8 cellular contexts compared by ENCODE assay signal in the genomic region with DNA sequence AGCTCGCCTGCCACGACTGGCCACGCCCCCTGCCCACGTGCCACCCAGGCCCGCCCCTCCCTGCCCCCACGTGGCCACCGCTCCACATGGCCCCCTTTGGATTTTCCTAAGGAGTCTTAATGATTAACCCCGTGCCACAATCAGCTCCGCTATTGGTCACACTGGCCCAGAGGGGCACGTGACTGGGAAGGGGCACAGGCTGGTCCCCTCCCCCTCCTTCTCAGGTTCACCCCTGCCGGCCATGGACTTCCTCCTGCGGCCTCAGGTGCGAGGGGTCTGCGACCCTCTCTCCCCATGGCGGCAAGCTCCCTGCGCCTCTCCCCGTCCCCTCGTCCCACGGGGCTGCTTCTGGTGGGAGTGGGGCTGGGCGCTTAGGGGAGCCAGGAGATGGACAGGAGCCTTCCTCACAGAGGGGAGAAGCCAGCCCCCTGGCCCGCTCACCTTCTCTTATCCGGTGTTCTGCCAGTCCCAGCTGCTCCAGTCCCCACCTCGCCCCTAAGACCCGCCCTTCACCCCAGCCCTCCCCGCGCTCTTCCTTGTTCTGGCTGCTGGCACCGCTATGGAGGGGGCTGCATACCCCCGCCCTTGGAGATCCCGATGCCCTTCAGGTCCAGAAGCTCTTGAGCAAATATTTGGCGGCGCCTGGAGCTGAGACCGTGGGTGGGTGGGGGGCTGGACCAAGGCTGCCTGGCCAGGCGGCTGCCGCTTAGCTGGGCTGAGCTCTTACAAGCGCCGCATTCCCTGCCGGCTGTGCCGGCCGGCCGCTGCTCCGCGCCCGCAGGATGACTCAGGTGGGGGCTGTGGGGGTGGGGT. TPM values are rescaled to one million over a fixed set of nuclear protein-coding genes. Genes with fewer than 3 reads are reported as not detected.
DNase-seq lines count a peak whose midpoint lies in the region; ATAC-seq and TF ChIP-seq lines count a peak whose summit lies in the region.

No MANE protein-coding gene starts in this region.

- intact Hi-C loops in body of pancreas (cut with DNase I) (no loop called here), stomach (cut with DNase I; ENCODE audit: low total_unique reads) (loop anchor here (10.0 kb wide), 1 partner anchor 52 kb away; no protein-coding TSS in a partner anchor)

- H3K9me3 ChIP-seq in body of pancreas (no peaks in the 10 kb centered on the region), stomach (no peaks in the 10 kb centered on the region)

- peak overlapping the region; percentile 87 to 97 (median 94) for H3K27ac ChIP-seq in body of pancreas
- H3K27ac ChIP-seq in stomach = peak overlapping the region; percentile 86 to 97 (median 96)

- 6 to 18% methylated on average over 13 to 40 of the region's 43 CpGs for WGBS in body of pancreas, 2 donors
- WGBS in stomach, 5 donors = 22 to 52% (median 36%) methylated on average over 25 to 43 of the region's 43 CpGs

- no peak for TF ChIP-seq EP300 in stomach (IDR thresholded peaks at IDR 0.05)

- peak; percentile 23 to 69 (median 56) for TF ChIP-seq POLR2A in body of pancreas (IDR thresholded peaks at IDR 0.05)
- no peak for TF ChIP-seq POLR2A in stomach (IDR thresholded peaks at IDR 0.05)

- H3K27me3 ChIP-seq in body of pancreas (no peaks in the 10 kb centered on the region), stomach (no peaks in the 10 kb centered on the region)

- peak in 4 of 7 experiments; percentile 30 to 40 (median 37) for TF ChIP-seq CTCF in body of pancreas (IDR thresholded peaks at IDR 0.05)
- TF ChIP-seq CTCF in stomach (IDR thresholded peaks at IDR 0.05) = no peak

- H3K36me3 ChIP-seq in body of pancreas (replicated peaks in 1 of 2; ENCODE audit: insufficient read depth in 1 of 2, low read depth in 2 of 2) = peaks cover 6 to 10% of the 10 kb centered on the region in 2 donors
- peaks cover 36 to 43% (median 39%) of the 10 kb centered on the region in 4 donors for H3K36me3 ChIP-seq in stomach

- peak; percentile 95 for DNase-seq in HK-2 (ENCODE audit: unreplicated experiment)
- peak; percentile 96 for DNase-seq in body of pancreas
- DNase-seq in iris pigment epithelial cell (ENCODE audit: low read depth) = peak; percentile 86
- peak; percentile 91 for DNase-seq in stomach
- no peak for DNase-seq in NCI-H446 treated with DMSO at 0.1 percent for 48 hours (lab: John Stamatoyannopoulos, UW)
- DNase-seq in NCI-H1105 treated with DMSO at 0.1 percent for 48 hours (lab: John Stamatoyannopoulos, UW) = no peak

- peak overlapping the region; percentile 13 to 23 for H3K4me3 ChIP-seq in body of pancreas
- peak overlapping the region; percentile 37 to 94 (median 59) for H3K4me3 ChIP-seq in stomach

- H3K4me1 ChIP-seq in body of pancreas (peaks cover 60% of the 10 kb centered on the region), stomach (peaks cover 46 to 66% (median 53%) of the 10 kb centered on the region in 4 donors)

- peak; percentile 61 for ATAC-seq in body of pancreas
- no peak for ATAC-seq in GM21576 (IDR thresholded peaks at IDR 0.05; ENCODE audit: unreplicated experiment)
- no peak for ATAC-seq in GM21786 (IDR thresholded peaks at IDR 0.05; ENCODE audit: unreplicated experiment)

RNA-seq across cellular contexts. Expression of a gene that starts 3.2 kb away (rescaled TPM):
- total RNA-seq in body of pancreas (100 to 1,000 TPM in 1 of 2 donors, 10 to 100 TPM in 1; 50.1 to 147 TPM), stomach (100 to 1,000 TPM in 4 of 5 donors, 10 to 100 TPM in 1; 65.9 to 296 (median 128) TPM)
- 100 to 1,000 TPM; 121 to 157 (median 124) TPM for polyA plus RNA-seq in stomach

RNA-seq across cellular contexts. Expression of a gene that starts 4.9 kb away (rescaled TPM):
- 1 to 10 TPM; 2.3 to 6.3 TPM for total RNA-seq in body of pancreas
- 10 to 100 TPM in 2 of 5 donors, 1 to 10 TPM in 1, under 1 TPM in 1, not detected in 1; 0.87 to 46.1 (median 11.0) TPM for total RNA-seq in stomach
- 10 to 100 TPM in 2 of 3 donors, 1 to 10 TPM in 1; 8.3 to 13.3 (median 11.8) TPM for polyA plus RNA-seq in stomach

RNA-seq across cellular contexts. Expression of a gene that starts 14.3 kb away (rescaled TPM):
- total RNA-seq in body of pancreas = 1 to 10 TPM in 1 of 2 donors, under 1 TPM in 1; 0.78 to 1.3 TPM
- 10 to 100 TPM in 2 of 5 donors, under 1 TPM in 3; 0.29 to 25.9 (median 0.43) TPM for total RNA-seq in stomach
- 1 to 10 TPM; 2.7 to 4.7 (median 3.7) TPM for polyA plus RNA-seq in stomach

RNA-seq across cellular contexts. Expression of a gene that starts 18.0 kb away (rescaled TPM):
- 100 to 1,000 TPM in 1 of 2 donors, 10 to 100 TPM in 1; 60.7 to 201 TPM for total RNA-seq in body of pancreas
- 100 to 1,000 TPM in 3 of 5 donors, 10 to 100 TPM in 2; 40.0 to 415 (median 116) TPM for total RNA-seq in stomach
- 100 to 1,000 TPM in 2 of 3 donors, 10 to 100 TPM in 1; 70.3 to 149 (median 129) TPM for polyA plus RNA-seq in stomach

RNA-seq across cellular contexts. Expression of a gene that starts 20.7 kb away (rescaled TPM):
- 10 to 100 TPM; 34.9 to 54.2 TPM for total RNA-seq in body of pancreas
- total RNA-seq in stomach = 10 to 100 TPM; 12.7 to 78.2 (median 42.9) TPM
- 10 to 100 TPM; 69.6 to 86.8 (median 72.4) TPM for polyA plus RNA-seq in stomach

Comparison
In these comparisons a context has a peak if more than half of its experiments do, and no peak if none do; other contexts are left out.
1. DNase-seq: peak in HK-2 (single experiment), body of pancreas (4 of 4), iris pigment epithelial cell (single experiment) and stomach (single experiment); none in NCI-H446 treated with DMSO at 0.1 percent for 48 hours (single experiment) and NCI-H1105 treated with DMSO at 0.1 percent for 48 hours (single experiment).
2. CTCF ChIP-seq: peak in body of pancreas (4 of 7); none in stomach (0 of 7).
3. POLR2A ChIP-seq: peak in body of pancreas (3 of 3); none in stomach (0 of 4).